Comparison of ENCODE assay signal across 14 cellular contexts in the genomic region with DNA sequence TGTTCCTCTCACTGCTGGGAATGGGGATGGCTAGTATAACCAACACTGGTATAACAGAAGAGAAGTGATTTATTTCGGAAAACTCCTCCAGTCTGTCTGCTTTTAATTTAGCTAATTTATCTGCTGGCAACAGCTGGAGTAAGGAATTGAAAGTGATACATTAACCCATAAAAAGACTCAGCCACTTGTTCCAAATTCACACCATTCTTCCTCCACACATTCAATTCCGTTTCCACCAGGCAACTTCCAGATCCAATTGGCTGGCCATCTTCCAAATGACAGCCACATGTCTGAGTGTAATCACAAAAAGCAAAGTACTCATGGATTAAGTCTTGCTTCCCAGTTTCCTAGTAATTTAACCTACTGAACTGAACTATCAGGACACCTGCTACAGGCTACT.
"Had no signal": no experiment of that assay in that cellular context is flagged by ENCODE, and none has a peak within 500 bp of the region (broad histone marks: within the 10 kb centered on the region; RNA-seq: fewer than 3 reads in every experiment).

No MANE protein-coding gene starts in this region.

- H3K4me1 Mint-ChIP-seq: naive thymus-derived CD8-positive, alpha-beta T cell had no signal

- H3K4me3 ChIP-seq: esophagus muscularis mucosa, tibial nerve, vagina had no signal

- H3K36me3 Mint-ChIP-seq: activated naive CD8-positive, alpha-beta T cell; naive thymus-derived CD8-positive, alpha-beta T cell had no signal

- DNase-seq: activated CD4-positive, alpha-beta T cell treated with anti-CD3 and anti-CD28 coated beads, Interleukin-2, amount 50 U/mL, for 4 hours; activated T-cell treated with anti-CD3 and anti-CD28 coated beads, Interleukin-2, amount 50 U/mL, for 1 hour; cerebellar nuclear complex; foreskin melanocyte; head of caudate nucleus; left colon; mammary epithelial cell; naive thymus-derived CD8-positive, alpha-beta T cell; posterior cingulate gyrus had no signal

- H3K9me3 Mint-ChIP-seq: naive thymus-derived CD8-positive, alpha-beta T cell had no signal

- ATAC-seq: activated CD4-positive, CD25-positive, alpha-beta regulatory T cell treated with anti-CD3 and anti-CD28 coated beads, Interleukin-2, amount 50 U/mL, for 24 hours; left colon; naive thymus-derived CD8-positive, alpha-beta T cell had no signal

- H3K27ac ChIP-seq: esophagus muscularis mucosa, tibial nerve, vagina had no signal

- H3K4me1 ChIP-seq: esophagus muscularis mucosa, tibial nerve, vagina had no signal

- H3K4me3 Mint-ChIP-seq: activated naive CD8-positive, alpha-beta T cell; naive thymus-derived CD8-positive, alpha-beta T cell had no signal

- H3K27ac Mint-ChIP-seq: activated naive CD8-positive, alpha-beta T cell; naive thymus-derived CD8-positive, alpha-beta T cell had no signal

- H3K27me3 ChIP-seq: esophagus muscularis mucosa, tibial nerve, vagina had no signal

- H3K9me3 ChIP-seq: esophagus muscularis mucosa, tibial nerve, vagina had no signal
